In genomic region chr12:45575823-45576448, GRCh38 we compare ENCODE assay signal across 10 cellular contexts.
DNase-seq lines count a peak whose midpoint lies in the region; ATAC-seq, FAIRE-seq and TF ChIP-seq lines count a peak whose summit lies in the region.
"Had no signal": no experiment of that assay in that cellular context is flagged by ENCODE, and none has a peak within 500 bp of the region (broad histone marks: within the 10 kb centered on the region; RNA-seq: fewer than 3 reads in every experiment).

No MANE protein-coding gene starts in this region.

- DNase-seq in GM10248 (ENCODE audit: extremely low spot score), result peak; percentile 27
- DNase-seq in GM12878 (ENCODE audit: low read depth, low spot score), result peak; percentile 31
- DNase-seq in nucleus accumbens (lab: John Stamatoyannopoulos, UW), result no peak
- no peak for DNase-seq in transverse colon
- no peak for DNase-seq in D721Med (ENCODE audit: insufficient read length, low spot score)
- no peak for DNase-seq in DMS153 treated with DMSO at 0.1 percent for 48 hours (lab: John Stamatoyannopoulos, UW; ENCODE audit: unreplicated experiment)
- DNase-seq: activated naive CD4-positive, alpha-beta T cell treated with Interleukin-2 at 50 U/mL for 16 hours; SHP77 had no signal

- no peaks in the 10 kb centered on the region for H3K79me2 ChIP-seq in GM12878 (ENCODE audit: control insufficient read depth, insufficient read depth, low read length)

- RAD21 ChIA-PET in GM12878 (lab: Charles Lee; ENCODE audit: unreplicated experiment), result interaction anchor here (1.3 kb wide), 1 partner anchor 29 kb away, joined by 3 read pairs; no protein-coding TSS in a partner anchor

- H3K4me1 ChIP-seq in GM12878 (ENCODE audit: control insufficient read depth, insufficient read depth, low read length) (peaks cover 30% of the 10 kb centered on the region), transverse colon (peaks cover 0 to 11% (median 0%) of the 10 kb centered on the region in 4 donors)

- FAIRE-seq in GM12878 (lab: Jason Lieb, UNC) (no peak), D721Med (lab: Jason Lieb, UNC) (no peak)

- H3K4me3 ChIP-seq in GM12878 (no peak overlapping the region), transverse colon (no peak overlapping the region)

- TF ChIP-seq CTCF in GM10248 (IDR thresholded peaks at IDR 0.05; ENCODE audit: control extremely low read depth, extremely low read depth, low read depth, missing control alignments), result no peak
- TF ChIP-seq CTCF in GM12878 (IDR thresholded peaks at IDR 0.05 in 2 of 3, conservative IDR thresholded peaks at IDR 0.05 in 1 of 3; ENCODE audit: control insufficient read depth in 2 of 3, extremely low read depth in 1 of 3, insufficient read depth in 1 of 3, low read depth in 3 of 3, low read length in 3 of 3), result no peak
- TF ChIP-seq CTCF in transverse colon (IDR thresholded peaks at IDR 0.05), result no peak
- no peak for TF ChIP-seq CTCF in D721Med (IDR thresholded peaks at IDR 0.05; ENCODE audit: insufficient read depth, missing control alignments)

- TF ChIP-seq RAD21 in GM12878 (IDR thresholded peaks at IDR 0.05; ENCODE audit: insufficient read depth, low read depth, low read length), result no peak

- TF ChIP-seq POLR2A in GM12878 (IDR thresholded peaks at IDR 0.05; ENCODE audit: low read depth, low read length) (no peak), transverse colon (IDR thresholded peaks at IDR 0.05) (no peak)

- CTCF ChIA-PET in GM10248 (lab: Yijun Ruan, JAX), result interaction anchor here (0.8 to 1.0 kb wide), 3 partner anchors 8 to 17 kb away, joined by 3 to 5 read pairs (median 3); no protein-coding TSS in a partner anchor
- CTCF ChIA-PET in GM12878 (lab: Yijun Ruan, JAX), result interaction anchor here (1.0 to 1.8 kb wide), 2 partner anchors 32 kb away, joined by 4 read pairs; no protein-coding TSS in a partner anchor

- TF ChIP-seq EP300 in GM12878 (IDR thresholded peaks at IDR 0.05; ENCODE audit: borderline replicate concordance in 1 of 2, control insufficient read depth in 1 of 2, low read depth in 2 of 2, low read length in 2 of 2) (no peak), transverse colon (IDR thresholded peaks at IDR 0.05; ENCODE audit: low read depth) (no peak)

- H3K36me3 ChIP-seq in GM12878 (ENCODE audit: control insufficient read depth in 2 of 2, insufficient read depth in 2 of 2, low read length in 1 of 2) (no peaks in the 10 kb centered on the region), transverse colon (no peaks in the 10 kb centered on the region)

- POLR2A ChIA-PET in GM10248 (lab: Yijun Ruan, JAX), result no interaction called here
- POLR2A ChIA-PET in GM12878 (lab: Charles Lee), result no interaction called here

- in situ Hi-C loops in GM12878 (cut with MboI), result no loop called here
- in situ Hi-C loops in transverse colon (cut with MboI; ENCODE audit: low pct_ligation_motif_present in 1 of 4, low pct_unique_long_range_greater_than_20kb in 1 of 4, low sequenced_read_pairs in 3 of 4), result no loop called here

- SMC1A ChIA-PET in GM12878 (lab: Charles Lee; ENCODE audit: uncharacterized antibody, unreplicated experiment), result interaction anchor here (1.4 kb wide), 1 partner anchor 32 kb away, joined by 4 read pairs; no protein-coding TSS in a partner anchor

- H3K27ac ChIP-seq in GM12878 (ENCODE audit: control insufficient read depth, insufficient read depth) (peak overlapping the region; percentile 7; the same call in 1 of the 2 replicates), transverse colon (no peak overlapping the region)

- H3K4me2 ChIP-seq in GM12878 (ENCODE audit: control insufficient read depth, insufficient read depth), result peak overlapping the region; percentile 60

- 25% methylated on average over 7 of the region's 7 CpGs for WGBS in GM12878 (ENCODE audit: insufficient coverage, insufficient replicate concordance, low lambda C conversion rate, missing lambda C conversion rate)
- WGBS in transverse colon (ENCODE audit: low coverage in 1 of 2), 2 donors, result 61 to 78% methylated on average over 6 to 7 of the region's 7 CpGs

- no TSS peak for BruUV-seq in GM12878 (replicated peaks; lab: Mats Ljungman, UMichigan)

- H3K9ac ChIP-seq in GM12878 (ENCODE audit: control insufficient read depth, insufficient read depth, low read length), result no peak overlapping the region

- H3K9me3 ChIP-seq in GM12878 (replicated peaks; ENCODE audit: control insufficient read depth, insufficient read depth, low read length) (no peaks in the 10 kb centered on the region), transverse colon (no peaks in the 10 kb centered on the region)

- H3K27me3 ChIP-seq in GM12878 (replicated peaks in 1 of 2; ENCODE audit: control insufficient read depth in 2 of 2, insufficient read depth in 2 of 2, low read length in 1 of 2) (no peaks in the 10 kb centered on the region), transverse colon (no peaks in the 10 kb centered on the region)

- peak; percentile 63 for ATAC-seq in GM21390 (IDR thresholded peaks at IDR 0.05; ENCODE audit: unreplicated experiment)
- ATAC-seq in HG03432 (IDR thresholded peaks at IDR 0.05; ENCODE audit: unreplicated experiment), result peak; percentile 68
- peak; percentile 76 for ATAC-seq in GM12878

- peak overlapping the region; percentile 56; the same call in 1 of the 2 replicates for H2AFZ ChIP-seq in GM12878 (ENCODE audit: control insufficient read depth, low read depth, low read length)

- intact Hi-C loops in GM12878 (cut with micrococcal nuclease; ENCODE audit: unreplicated experiment), result loop anchor here (10.0 kb wide), 1 partner anchor 149 kb away; the partner anchor contains the start of gene ARID2
- intact Hi-C loops in transverse colon (cut with DNase I; ENCODE audit: low total_unique reads), result no loop called here

- H4K20me1 ChIP-seq in GM12878 (ENCODE audit: control insufficient read depth, insufficient read depth), result no peaks in the 10 kb centered on the region

TF ChIP-seq in GM12878, 131 proteins besides CTCF, POLR2A, EP300 and RAD21:
- TF ChIP-seq SPI1 (IDR thresholded peaks at IDR 0.05; ENCODE audit: borderline replicate concordance, insufficient read depth, low read depth, low read length) (0 out of 2 replicates have a peak, but pooled peaks have one; percentile 31), IKZF2 (IDR thresholded peaks at IDR 0.05) (peak in 1 of 2 experiments; percentile 10; a peak in 1 of 4 replicates), CHD2 (IDR thresholded peaks at IDR 0.05; ENCODE audit: borderline replicate concordance, low read depth, low read length) (no peak), YY1 (IDR thresholded peaks at IDR 0.05; ENCODE audit: low read depth, low read length) (peak; percentile 23; the same call in 1 of the 2 replicates), SUZ12 (IDR thresholded peaks at IDR 0.05; ENCODE audit: unreplicated experiment) (no peak), BHLHE40 (IDR thresholded peaks at IDR 0.05; ENCODE audit: borderline replicate concordance in 1 of 2, low read depth in 2 of 2, low read length in 1 of 2) (no peak)

Comparison
In these comparisons a context has a peak if more than half of its experiments do, and no peak if none do; other contexts are left out.
1. DNase-seq: peak in GM10248 (single experiment) and GM12878 (single experiment); none in nucleus accumbens (0 of 56), transverse colon (single experiment), D721Med (single experiment) and DMS153 treated with DMSO at 0.1 percent for 48 hours (single experiment).
2. Peak in every context shown above with its lines, with median percentiles within 50 percentile points of each other: ATAC-seq.